23 cellular contexts compared by ENCODE assay signal in genomic region chr10:73791871-73792400, GRCh38.
"Had no signal": no experiment of that assay in that cellular context is flagged by ENCODE, and none has a peak within 500 bp of the region (broad histone marks: within the 10 kb centered on the region; RNA-seq: fewer than 3 reads in every experiment).

No MANE protein-coding gene starts in this region.

- H3K4me1 Mint-ChIP-seq: endodermal cell had no signal

- H3K4me3 Mint-ChIP-seq: activated B cell treated with CpG ODN at 0.5 μM for 24 hours; activated CD4-positive, alpha-beta T cell treated with anti-CD3 and anti-CD28 coated beads for 36 hours; activated naive CD4-positive, alpha-beta T cell treated with anti-CD3 and anti-CD28 coated beads for 36 hours; activated naive CD8-positive, alpha-beta T cell treated with anti-CD3 and anti-CD28 coated beads, Interleukin-2, amount 10 ng/mL, durations not matched to agents 7 days and 5 days; endodermal cell; nephron progenitor cell; T-helper 1 cell treated with Interleukin-12 subunit alpha and Interleukin-12 subunit beta and Interleukin-4 antibody, amounts not matched to agents 30 μg/mL and 1 μg/mL, for 36 hours had no signal

- ATAC-seq: activated CD4-positive, alpha-beta T cell treated with anti-CD3 and anti-CD28 coated beads for 36 hours; gastroesophageal sphincter; heart left ventricle; left lobe of liver; right lobe of liver had no signal

- H3K27ac ChIP-seq: gastroesophageal sphincter, heart left ventricle, right lobe of liver, testis, vagina had no signal

- H3K27me3 Mint-ChIP-seq: activated B cell treated with CpG ODN at 0.5 μM for 24 hours; activated CD4-positive, alpha-beta T cell treated with anti-CD3 and anti-CD28 coated beads for 36 hours; activated naive CD8-positive, alpha-beta T cell treated with anti-CD3 and anti-CD28 coated beads, Interleukin-2, amount 10 ng/mL, durations not matched to agents 7 days and 5 days had no signal

- H3K9me3 ChIP-seq: gastroesophageal sphincter, heart left ventricle, right lobe of liver, testis, vagina had no signal

- DNase-seq: activated B cell treated with CpG ODN at 0.5 μM for 24 hours; activated CD4-positive, alpha-beta T cell treated with anti-CD3 and anti-CD28 coated beads for 36 hours; activated naive CD4-positive, alpha-beta T cell treated with anti-CD3 and anti-CD28 coated beads for 36 hours; activated T-cell treated with anti-CD3 and anti-CD28 coated beads, Interleukin-2, amount 50 U/mL, for 1 hour; amniotic stem cell; cortex of kidney; endodermal cell; heart left ventricle; midbrain; nephron progenitor cell; small intestine; stimulated activated CD4-positive, alpha-beta T cell treated with anti-CD3 and anti-CD28 coated beads, Interleukin-2, amount 100 ng/mL, for 24 hours; stimulated activated naive CD4-positive, alpha-beta T cell; T1000; testis; trophoblast cell had no signal

- H3K4me3 ChIP-seq: gastroesophageal sphincter, heart left ventricle, right lobe of liver, testis, vagina had no signal

- H3K9me3 Mint-ChIP-seq: activated B cell treated with CpG ODN at 0.5 μM for 24 hours; activated naive CD4-positive, alpha-beta T cell treated with anti-CD3 and anti-CD28 coated beads for 36 hours; activated naive CD8-positive, alpha-beta T cell treated with anti-CD3 and anti-CD28 coated beads, Interleukin-2, amount 10 ng/mL, durations not matched to agents 7 days and 5 days; activated T-helper 2 cell treated with anti-CD3 and anti-CD28 coated beads, Interferon-gamma antibody, Interleukin-2, Interleukin-4, amounts not matched to agents 10 μg/mL and 5 μg/mL and 100 μg/mL, durations not matched to agents 14 hours and 24 hours and 36 hours; endodermal cell; nephron progenitor cell; T-helper 1 cell treated with Interleukin-12 subunit alpha and Interleukin-12 subunit beta and Interleukin-4 antibody, amounts not matched to agents 30 μg/mL and 1 μg/mL, for 36 hours had no signal

- H3K27me3 ChIP-seq: gastroesophageal sphincter, heart left ventricle, right lobe of liver, testis, vagina had no signal

- H3K27ac Mint-ChIP-seq: activated B cell treated with CpG ODN at 0.5 μM for 24 hours; activated CD4-positive, alpha-beta T cell treated with anti-CD3 and anti-CD28 coated beads for 36 hours; activated naive CD4-positive, alpha-beta T cell treated with anti-CD3 and anti-CD28 coated beads for 36 hours; activated naive CD8-positive, alpha-beta T cell treated with anti-CD3 and anti-CD28 coated beads, Interleukin-2, amount 10 ng/mL, durations not matched to agents 7 days and 5 days; activated T-helper 2 cell treated with anti-CD3 and anti-CD28 coated beads, Interferon-gamma antibody, Interleukin-2, Interleukin-4, amounts not matched to agents 10 μg/mL and 5 μg/mL and 100 μg/mL, durations not matched to agents 14 hours and 24 hours and 36 hours; endodermal cell; T-helper 1 cell treated with Interleukin-12 subunit alpha and Interleukin-12 subunit beta and Interleukin-4 antibody, amounts not matched to agents 30 μg/mL and 1 μg/mL, for 36 hours had no signal
